In genomic region chr11:45917623-45918330, GRCh38 we compare ENCODE assay signal across 8 cellular contexts. TPM values are rescaled to one million over a fixed set of nuclear protein-coding genes. Genes with fewer than 3 reads are reported as not detected.
A peak's percentile ranks its signal among the peaks of the same experiment; 100 is the strongest.
DNase-seq lines count a peak whose midpoint lies in the region; ATAC-seq and TF ChIP-seq lines count a peak whose summit lies in the region.

Gene PEX16 (minus strand): TSS chr11:45917877. CDS start chr11:45917811, 66 bp downstream.

- DNase-seq in BE2C (peak; percentile 89), GM19240 (ENCODE audit: insufficient read length, low spot score) (peak; percentile 99), NCI-H526 (lab: John Stamatoyannopoulos, UW) (peak; percentile 98 to 99), colonic mucosa (peak; percentile 97)
- peak; percentile 97 for DNase-seq in activated CD4-positive, alpha-beta T cell treated with anti-CD3 and anti-CD28 coated beads for 48 hours
- peak; percentile 84 to 88 for DNase-seq in stimulated activated CD4-positive, alpha-beta T cell treated with anti-CD3 and anti-CD28 coated beads, Interleukin-1b, Interleukin-23, amount 100 ng/mL, for 4 hours (ENCODE audit: low read depth in 2 of 2)

- H3K36me3 ChIP-seq in BE2C (no peaks in the 10 kb centered on the region), colonic mucosa (peaks cover 18% of the 10 kb centered on the region)

- H3K4me3 ChIP-seq in BE2C (ENCODE audit: low read depth, low read length) (peak within 1 kb of the TSS; percentile 86), colonic mucosa (peak within 1 kb of the TSS; percentile 95)

- peak within 1 kb of the TSS; percentile 81 for H3K27ac ChIP-seq in colonic mucosa
- peak within 1 kb of the TSS; percentile 89 for H3K27ac ChIP-seq in layer of hippocampus (ENCODE audit: low read depth, low read length)

- TF ChIP-seq CTCF in BE2C (IDR thresholded peaks at IDR 0.05; ENCODE audit: low read depth, low read length): no peak
- TF ChIP-seq CTCF in colonic mucosa (IDR thresholded peaks at IDR 0.05): no peak

- peak within 1 kb of the TSS; percentile 80 to 94 for H3K9ac ChIP-seq in colonic mucosa (ENCODE audit: low read depth in 2 of 2, low read length in 2 of 2)

- intact Hi-C loops in colonic mucosa (cut with DNase I): no loop called here

- H3K4me1 ChIP-seq in BE2C: no peaks in the 10 kb centered on the region
- peaks cover 5% of the 10 kb centered on the region for H3K4me1 ChIP-seq in colonic mucosa

- peak; percentile 86 for ATAC-seq in HG03460 (IDR thresholded peaks at IDR 0.05; ENCODE audit: unreplicated experiment)

- H3K27me3 ChIP-seq in BE2C (no peaks in the 10 kb centered on the region), colonic mucosa (peaks cover 11% of the 10 kb centered on the region), layer of hippocampus (ENCODE audit: control insufficient read depth, insufficient read depth, low read length) (peaks cover 2% of the 10 kb centered on the region)

- H3K9me3 ChIP-seq in BE2C (no peaks in the 10 kb centered on the region), colonic mucosa (no peaks in the 10 kb centered on the region)

RNA-seq across cellular contexts. Expression of gene PEX16, which starts in this region (rescaled TPM):
- 66.1 TPM for polyA plus RNA-seq in BE2C (2012; ENCODE audit: insufficient read depth, insufficient read length, low read depth)
- 10 to 100 TPM; 30.0 to 44.9 TPM for total RNA-seq in colonic mucosa

Comparison
In these comparisons a context has a peak if more than half of its experiments do, and no peak if none do; other contexts are left out.
1. Peak in every context shown above with its lines: DNase-seq, ATAC-seq, H3K4me3 ChIP-seq and H3K27ac ChIP-seq.